1 cellular context compared by ENCODE assay signal in the genomic region with DNA sequence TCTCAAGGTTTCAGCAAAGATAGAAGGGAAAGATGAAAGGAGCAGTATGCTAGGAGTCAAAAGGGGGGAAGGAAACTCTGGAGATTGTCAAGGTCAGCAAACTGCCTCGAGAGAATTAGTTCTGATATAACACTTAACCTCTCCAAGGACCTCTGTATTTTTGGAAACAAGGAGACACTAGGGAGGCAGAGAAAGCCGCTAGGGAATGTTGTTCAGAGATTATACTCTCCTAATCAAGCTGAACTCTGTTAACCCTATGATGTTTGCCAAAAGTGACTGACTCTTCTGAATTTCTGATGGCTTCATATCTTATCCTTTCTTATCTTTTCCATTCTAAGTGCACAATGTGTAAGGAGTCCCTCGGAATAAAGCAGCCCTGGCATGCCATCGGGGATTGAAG.
TF ChIP-seq lines count a peak whose summit lies in the region.

No MANE protein-coding gene starts in this region.

TF ChIP-seq in K562, 482 proteins besides CTCF, POLR2A, EP300 and RAD21:
- peak; percentile 29; the same call in 1 of the 2 replicates for TF ChIP-seq ESRRA (IDR thresholded peaks at IDR 0.05; ENCODE audit: borderline replicate concordance, low read depth)
- TF ChIP-seq CBFA2T3 (IDR thresholded peaks at IDR 0.05): 0 out of 2 replicates have a peak, but pooled peaks have one; percentile 9
- no peak for TF ChIP-seq DNMT1 (IDR thresholded peaks at IDR 0.05)
TF ChIP-seq in K562: peak in this region for 2.
